ENCODE assay signal across 14 cellular contexts in the genomic region with DNA sequence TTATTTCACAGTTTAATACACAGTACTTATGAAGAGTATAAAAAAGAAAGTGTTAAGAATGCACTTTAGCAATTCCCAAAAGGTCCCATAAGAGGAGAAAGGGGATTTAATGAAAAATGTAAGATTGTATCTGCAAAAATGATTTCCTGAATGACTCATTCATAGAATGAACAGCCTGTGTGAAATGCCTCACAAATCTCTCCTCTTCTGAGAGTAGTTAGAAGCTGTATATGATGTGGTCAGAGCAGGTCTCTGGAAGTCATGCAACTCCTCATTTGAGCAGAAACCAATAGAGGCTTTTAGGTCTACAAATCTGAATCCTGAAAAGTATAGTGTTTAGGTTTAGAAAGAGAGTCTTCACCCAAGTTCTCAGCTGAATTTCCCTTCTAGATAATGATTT.
DNase-seq lines count a peak whose midpoint lies in the region; ATAC-seq, FAIRE-seq and TF ChIP-seq lines count a peak whose summit lies in the region.
"Had no signal": no experiment of that assay in that cellular context is flagged by ENCODE, and none has a peak within 500 bp of the region (broad histone marks: within the 10 kb centered on the region; RNA-seq: fewer than 3 reads in every experiment).

No MANE protein-coding gene starts in this region.

- no peak for TF ChIP-seq RAD21 in SK-N-SH (IDR thresholded peaks at IDR 0.05; ENCODE audit: low read length)

- H3K79me2 ChIP-seq in SK-N-SH (ENCODE audit: insufficient read depth) (no peaks in the 10 kb centered on the region), hepatocyte (no peaks in the 10 kb centered on the region)

- TF ChIP-seq CTCF in MCF 10A (IDR thresholded peaks at IDR 0.05; ENCODE audit: unreplicated experiment): no peak
- no peak for TF ChIP-seq CTCF in breast epithelium (IDR thresholded peaks at IDR 0.05)
- no peak for TF ChIP-seq CTCF in SK-N-SH (IDR thresholded peaks at IDR 0.05)
- no peak for TF ChIP-seq CTCF in hepatocyte (IDR thresholded peaks at IDR 0.05; ENCODE audit: poor library complexity)

- DNase-seq in MCF 10A (ENCODE audit: unreplicated experiment) (peak; percentile 6), breast epithelium (ENCODE audit: low spot score in 2 of 2) (no peak), SK-N-SH (no peak), small intestine (no peak), SJCRH30 (no peak), hepatocyte (ENCODE audit: low spot score) (no peak)
- DNase-seq in effector memory CD8-positive, alpha-beta T cell: no peak
- DNase-seq: activated CD4-positive, alpha-beta T cell treated with anti-CD3 and anti-CD28 coated beads, Interleukin-2, amount 50 U/mL, for 48 hours; anterior cingulate cortex; Peyer's patch had no signal

- TF ChIP-seq POLR2A in breast epithelium (IDR thresholded peaks at IDR 0.05): no peak

- POLR2A ChIA-PET in MCF 10A (lab: Yijun Ruan, JAX): no interaction called here
- POLR2A ChIA-PET in SK-N-SH (lab: Yijun Ruan, JAX): no interaction called here

- H3K36me3 ChIP-seq in breast epithelium (no peaks in the 10 kb centered on the region), SK-N-SH (replicated peaks in 1 of 2; ENCODE audit: control insufficient read depth in 1 of 2, insufficient read depth in 2 of 2, low read length in 1 of 2) (no peaks in the 10 kb centered on the region), small intestine (ENCODE audit: control insufficient read depth in 2 of 2, insufficient read depth in 2 of 2, low read length in 2 of 2) (no peaks in the 10 kb centered on the region), SJCRH30 (no peaks in the 10 kb centered on the region), hepatocyte (replicated peaks; ENCODE audit: insufficient read depth, low read depth) (no peaks in the 10 kb centered on the region)
- H3K36me3 ChIP-seq: gastroesophageal sphincter, Peyer's patch had no signal

- no peak for FAIRE-seq in small intestine (lab: Jason Lieb, UNC)
- FAIRE-seq: A549 had no signal

- H3K9me3 ChIP-seq in breast epithelium (no peaks in the 10 kb centered on the region), SK-N-SH (no peaks in the 10 kb centered on the region; the same call in 1 of the 2 replicates), small intestine (ENCODE audit: control insufficient read depth, low read depth) (no peaks in the 10 kb centered on the region), SJCRH30 (replicated peaks) (no peaks in the 10 kb centered on the region), hepatocyte (ENCODE audit: low read depth) (no peaks in the 10 kb centered on the region)
- H3K9me3 ChIP-seq: A549, gastroesophageal sphincter, Peyer's patch had no signal

- H3K27ac Mint-ChIP-seq in MCF 10A (ENCODE audit: low read depth, unreplicated experiment): peak overlapping the region; percentile 6
- no peak overlapping the region for H3K27ac Mint-ChIP-seq in effector memory CD8-positive, alpha-beta T cell

- intact Hi-C loops in MCF 10A (cut with micrococcal nuclease): no loop called here
- intact Hi-C loops in breast epithelium (cut with DNase I; ENCODE audit: low total_unique reads): no loop called here

- peak; percentile 63 for ATAC-seq in HG03342 (IDR thresholded peaks at IDR 0.05; ENCODE audit: unreplicated experiment)
- ATAC-seq in effector memory CD8-positive, alpha-beta T cell (replicated peaks): no peak
- ATAC-seq: A549, gastroesophageal sphincter, sciatic nerve had no signal

- H3K9me2 ChIP-seq in SK-N-SH (no peaks in the 10 kb centered on the region), hepatocyte (replicated peaks; ENCODE audit: insufficient read depth) (no peaks in the 10 kb centered on the region)

- H3K4me1 Mint-ChIP-seq in MCF 10A (ENCODE audit: insufficient read depth, unreplicated experiment): peaks cover 21% of the 10 kb centered on the region
- H3K4me1 Mint-ChIP-seq in effector memory CD8-positive, alpha-beta T cell (ENCODE audit: low read depth in 2 of 2): no peaks in the 10 kb centered on the region

- peaks cover 4% of the 10 kb centered on the region for H3F3A ChIP-seq in SK-N-SH (replicated peaks; ENCODE audit: insufficient read depth)

- H3K27me3 ChIP-seq in breast epithelium: no peaks in the 10 kb centered on the region
- no peaks in the 10 kb centered on the region for H3K27me3 ChIP-seq in SK-N-SH (ENCODE audit: insufficient read depth)
- no peaks in the 10 kb centered on the region for H3K27me3 ChIP-seq in small intestine (ENCODE audit: control insufficient read depth in 2 of 2, insufficient read depth in 2 of 2, low read length in 2 of 2)
- no peaks in the 10 kb centered on the region for H3K27me3 ChIP-seq in SJCRH30
- H3K27me3 ChIP-seq in hepatocyte: no peaks in the 10 kb centered on the region
- H3K27me3 ChIP-seq: gastroesophageal sphincter, Peyer's patch had no signal

- BruUV-seq in MCF 10A (replicated peaks; lab: Mats Ljungman, UMichigan): no TSS peak

- H3K36me3 Mint-ChIP-seq in MCF 10A (ENCODE audit: insufficient read depth, unreplicated experiment): no peaks in the 10 kb centered on the region
- H3K36me3 Mint-ChIP-seq in effector memory CD8-positive, alpha-beta T cell (ENCODE audit: insufficient read depth): no peaks in the 10 kb centered on the region

- no peak overlapping the region for H2AFZ ChIP-seq in SK-N-SH (ENCODE audit: low read depth)
- no peak overlapping the region for H2AFZ ChIP-seq in hepatocyte

- no peaks in the 10 kb centered on the region for H3K27me3 Mint-ChIP-seq in MCF 10A (ENCODE audit: insufficient read depth, unreplicated experiment)
- no peaks in the 10 kb centered on the region for H3K27me3 Mint-ChIP-seq in effector memory CD8-positive, alpha-beta T cell

- H3K4me3 ChIP-seq in breast epithelium (no peak overlapping the region), SK-N-SH (ENCODE audit: low read depth in 2 of 2, low read length in 1 of 2) (no peak overlapping the region), small intestine (ENCODE audit: low read depth in 1 of 2, low read length in 2 of 2) (no peak overlapping the region), SJCRH30 (no peak overlapping the region), hepatocyte (no peak overlapping the region)
- H3K4me3 ChIP-seq: A549, gastroesophageal sphincter, Peyer's patch had no signal

- H3K4me1 ChIP-seq in breast epithelium (no peaks in the 10 kb centered on the region), SK-N-SH (ENCODE audit: control insufficient read depth in 1 of 2, insufficient read depth in 2 of 2, low read depth in 1 of 2, low read length in 1 of 2) (no peaks in the 10 kb centered on the region), small intestine (ENCODE audit: control insufficient read depth in 2 of 2, insufficient read depth in 1 of 2, low read depth in 1 of 2, low read length in 1 of 2) (no peaks in the 10 kb centered on the region), SJCRH30 (no peaks in the 10 kb centered on the region; the same call in 1 of the 2 replicates), hepatocyte (ENCODE audit: insufficient read depth) (no peaks in the 10 kb centered on the region)
- H3K4me1 ChIP-seq: A549, gastroesophageal sphincter, Peyer's patch had no signal

- no peak for TF ChIP-seq EP300 in SK-N-SH (IDR thresholded peaks at IDR 0.05; ENCODE audit: borderline replicate concordance in 1 of 2, low read depth in 1 of 2, low read length in 1 of 2)

- H4K20me1 ChIP-seq in SK-N-SH (ENCODE audit: insufficient read depth): no peaks in the 10 kb centered on the region
- no peaks in the 10 kb centered on the region for H4K20me1 ChIP-seq in hepatocyte (ENCODE audit: insufficient read depth, poor library complexity, severe bottlenecking)

- no peak overlapping the region for H3K4me3 Mint-ChIP-seq in MCF 10A (ENCODE audit: unreplicated experiment)
- H3K4me3 Mint-ChIP-seq in effector memory CD8-positive, alpha-beta T cell: no peak overlapping the region

- H3K9ac ChIP-seq in SK-N-SH: no peak overlapping the region

- no peaks in the 10 kb centered on the region for H3K9me3 Mint-ChIP-seq in MCF 10A (ENCODE audit: unreplicated experiment)
- peaks cover 6 to 25% of the 10 kb centered on the region in 2 donors for H3K9me3 Mint-ChIP-seq in effector memory CD8-positive, alpha-beta T cell

- H3K27ac ChIP-seq in breast epithelium (no peak overlapping the region), SK-N-SH (ENCODE audit: low read depth in 2 of 2, low read length in 1 of 2) (no peak overlapping the region; a peak in 1 of 4 replicates), small intestine (ENCODE audit: low read depth in 1 of 2, low read length in 1 of 2) (no peak overlapping the region), SJCRH30 (no peak overlapping the region), hepatocyte (no peak overlapping the region)
- H3K27ac ChIP-seq: A549, gastroesophageal sphincter, Peyer's patch had no signal

- H3K4me2 ChIP-seq in SK-N-SH (no peak overlapping the region), hepatocyte (no peak overlapping the region)
- H3K4me2 ChIP-seq: A549 had no signal

- CTCF ChIA-PET in MCF 10A (lab: Yijun Ruan, JAX): no interaction called here
- CTCF ChIA-PET in SK-N-SH (lab: Yijun Ruan, JAX): no interaction called here

TF ChIP-seq in SK-N-SH, 30 proteins besides CTCF, POLR2A, EP300 and RAD21:
- TF ChIP-seq GATA2 (CRISPR knock-in tag; IDR thresholded peaks at IDR 0.05) (no peak), FOSL2 (IDR thresholded peaks at IDR 0.05; ENCODE audit: borderline replicate concordance, low read depth) (peak; percentile 36; the same call in 1 of the 2 replicates), EZH2phosphoT487 (IDR thresholded peaks at IDR 0.05; ENCODE audit: borderline replicate concordance, low read depth) (no peak), FOXJ3 (CRISPR knock-in tag; IDR thresholded peaks at IDR 0.05) (no peak)
TF ChIP-seq in SK-N-SH: peak in this region for 1.
